In genomic region chr9:124220551-124221451, GRCh38 we compare ENCODE assay signal across 7 cellular contexts. TPM values are rescaled to one million over a fixed set of nuclear protein-coding genes. Genes with fewer than 3 reads are reported as not detected.
DNase-seq lines count a peak whose midpoint lies in the region; ATAC-seq and TF ChIP-seq lines count a peak whose summit lies in the region.

No MANE protein-coding gene starts in this region.

- H3K9ac ChIP-seq in rectal smooth muscle tissue (ENCODE audit: low read length), result peak overlapping the region; percentile 50

- intact Hi-C loops in PC-9 (cut with micrococcal nuclease; ENCODE audit: unreplicated experiment), result loop anchor here (5.0 kb wide), 1 partner anchor 86 kb away; no protein-coding TSS in a partner anchor

- H3K27ac ChIP-seq in PC-9, result no peak overlapping the region
- no peak overlapping the region for H3K27ac ChIP-seq in rectal smooth muscle tissue (ENCODE audit: low read depth, low read length)

- no peaks in the 10 kb centered on the region for H3K9me3 ChIP-seq in PC-9 (ENCODE audit: insufficient read depth, low read depth)

- H3K9me2 ChIP-seq in PC-9 (ENCODE audit: insufficient read depth), result no peaks in the 10 kb centered on the region

- H3K4me2 ChIP-seq in PC-9, result peak overlapping the region; percentile 11; the same call in 1 of the 2 replicates

- no peak for ATAC-seq in GM21825 (IDR thresholded peaks at IDR 0.05; ENCODE audit: unreplicated experiment)

- CTCF ChIA-PET in PC-9 (lab: Charles Lee), result no interaction called here

- POLR2A ChIA-PET in PC-9 (lab: Charles Lee; ENCODE audit: unreplicated experiment), result interaction anchor here (0.8 kb wide), 1 partner anchor 82 kb away, joined by 5 read pairs; no protein-coding TSS in a partner anchor

- DNase-seq in H4 (ENCODE audit: low spot score), result peak; percentile 53
- DNase-seq in PC-9, result peak in 1 of 2 experiments; percentile 51
- peak; percentile 73 for DNase-seq in fibroblast of pulmonary artery (ENCODE audit: low read depth)
- DNase-seq in amniotic stem cell (lab: John Stamatoyannopoulos, UW), result no peak
- DNase-seq in NAMALWA (ENCODE audit: low spot score), result no peak

- H3K4me1 ChIP-seq in PC-9 (replicated peaks; ENCODE audit: insufficient read depth) (peaks cover 49% of the 10 kb centered on the region), rectal smooth muscle tissue (ENCODE audit: control insufficient read depth, insufficient read depth, low read length) (no peaks in the 10 kb centered on the region)

- TF ChIP-seq CTCF in PC-9 (conservative IDR thresholded peaks at IDR 0.05), result no peak
- no peak for TF ChIP-seq CTCF in fibroblast of pulmonary artery (IDR thresholded peaks at IDR 0.05; ENCODE audit: low read length, missing control alignments)

- H3K4me3 ChIP-seq in PC-9 (no peak overlapping the region), fibroblast of pulmonary artery (replicated peaks; ENCODE audit: low read depth, low read length) (no peak overlapping the region), rectal smooth muscle tissue (ENCODE audit: low read length) (peak overlapping the region; percentile 15)

- H4K20me1 ChIP-seq in PC-9 (ENCODE audit: insufficient read depth), result no peaks in the 10 kb centered on the region

- H3K79me2 ChIP-seq in PC-9 (ENCODE audit: low read depth), result no peaks in the 10 kb centered on the region

- H3K36me3 ChIP-seq in PC-9 (ENCODE audit: low read depth) (no peaks in the 10 kb centered on the region), rectal smooth muscle tissue (ENCODE audit: control insufficient read depth, insufficient read depth, low read length) (no peaks in the 10 kb centered on the region)

- no TSS peak for BruUV-seq in PC-9 (replicated peaks; lab: Mats Ljungman, UMichigan)

- H3K27me3 ChIP-seq in PC-9 (ENCODE audit: insufficient read depth, low read depth) (no peaks in the 10 kb centered on the region), rectal smooth muscle tissue (ENCODE audit: control insufficient read depth, insufficient read depth, low read length) (no peaks in the 10 kb centered on the region)

- no peaks in the 10 kb centered on the region; the same call in 1 of the 2 replicates for H3F3A ChIP-seq in PC-9 (ENCODE audit: insufficient read depth, low read depth)

- no peak overlapping the region for H2AFZ ChIP-seq in PC-9

RNA-seq across cellular contexts. Expression of gene NEK6, which starts 36.9 kb away (rescaled TPM):
- total RNA-seq in H4 (2014; rRNA removed; shearing (Covaris generic)), result 40.2 and 43.7 TPM in 2 replicates
- 48.1 and 57.9 TPM in 2 replicates for total RNA-seq in PC-9 (2021)

Comparison
In these comparisons a context has a peak if more than half of its experiments do, and no peak if none do; other contexts are left out.
1. DNase-seq: peak in H4 (single experiment) and fibroblast of pulmonary artery (single experiment); none in amniotic stem cell (single experiment) and NAMALWA (single experiment).